Comparison of ENCODE assay signal across 8 cellular contexts in genomic region chr6:170306324-170307079, GRCh38. TPM values are rescaled to one million over a fixed set of nuclear protein-coding genes. Genes with fewer than 3 reads are reported as not detected.
DNase-seq lines count a peak whose midpoint lies in the region; ATAC-seq, FAIRE-seq and TF ChIP-seq lines count a peak whose summit lies in the region.

FAM120B (plus strand) TSS chr6:170306758; CDS start chr6:170317391, 10,633 bp downstream.

- peaks cover 12% of the 10 kb centered on the region for H3K36me3 Mint-ChIP-seq in activated naive CD4-positive, alpha-beta T cell treated with anti-CD3 and anti-CD28 coated beads for 36 hours (ENCODE audit: low read depth)

- no peak for FAIRE-seq in frontal cortex (lab: Jason Lieb, UNC)

- H3K27ac ChIP-seq in substantia nigra (ENCODE audit: low read depth, low read length, poor library complexity, severe bottlenecking) = peak within 1 kb of the TSS; percentile 82

- peaks cover 1% of the 10 kb centered on the region; the same call in 1 of the 2 replicates for H3K36me3 ChIP-seq in GM06990 (ENCODE audit: control insufficient read depth, insufficient read depth, low read length)

- peaks cover 4% of the 10 kb centered on the region for H3K9me3 Mint-ChIP-seq in activated naive CD4-positive, alpha-beta T cell treated with anti-CD3 and anti-CD28 coated beads for 36 hours

- H3K4me3 ChIP-seq in GM06990 (replicated peaks; ENCODE audit: low read depth, low read length) (peak within 1 kb of the TSS; percentile 98), NB4 (ENCODE audit: low read depth, low read length) (peak within 1 kb of the TSS; percentile 92)

- peak; percentile 86 for TF ChIP-seq POLR2A in NB4 (IDR thresholded peaks at IDR 0.05; ENCODE audit: extremely low read depth, insufficient read length)

- H3K27me3 Mint-ChIP-seq in activated naive CD4-positive, alpha-beta T cell treated with anti-CD3 and anti-CD28 coated beads for 36 hours (ENCODE audit: low read depth) = peaks cover 4% of the 10 kb centered on the region

- H3K27ac Mint-ChIP-seq in activated naive CD4-positive, alpha-beta T cell treated with anti-CD3 and anti-CD28 coated beads for 36 hours = peak within 1 kb of the TSS; percentile 81

- CTCF ChIA-PET in activated naive CD4-positive, alpha-beta T cell treated with anti-CD3 and anti-CD28 coated beads for 36 hours (lab: Charles Lee) = interaction anchor here (3.6 kb wide), 1 partner anchor 15 kb away, joined by 15 read pairs; the partner anchor contains the start of gene DLL1

- ATAC-seq in HG02571 (IDR thresholded peaks at IDR 0.05; ENCODE audit: unreplicated experiment) = peak; percentile 99

- H3K4me3 Mint-ChIP-seq in activated naive CD4-positive, alpha-beta T cell treated with anti-CD3 and anti-CD28 coated beads for 36 hours = peak within 1 kb of the TSS; percentile 86

- no peak for TF ChIP-seq CTCF in GM06990 (IDR thresholded peaks at IDR 0.05; ENCODE audit: insufficient read depth, low read length, poor library complexity, severe bottlenecking)
- no peak for TF ChIP-seq CTCF in NB4 (IDR thresholded peaks at IDR 0.05; ENCODE audit: low read depth, low read length)

- DNase-seq in GM06990 (ENCODE audit: extremely low read depth, insufficient read length) (peak; percentile 97), NB4 (ENCODE audit: low read depth) (peak; percentile 98), SK-N-DZ (ENCODE audit: low spot score) (peak; percentile 94), frontal cortex (ENCODE audit: low spot score in 2 of 2) (peak; percentile 98 to 99), non-pigmented ciliary epithelial cell (ENCODE audit: low read depth) (peak; percentile 68), substantia nigra (lab: John Stamatoyannopoulos, UW) (peak; percentile 76 to 98 (median 95))
- peak; percentile 92 for DNase-seq in activated naive CD4-positive, alpha-beta T cell treated with anti-CD3 and anti-CD28 coated beads for 36 hours

- H3K4me1 Mint-ChIP-seq in activated naive CD4-positive, alpha-beta T cell treated with anti-CD3 and anti-CD28 coated beads for 36 hours (ENCODE audit: low read depth) = peaks cover 36% of the 10 kb centered on the region

- intact Hi-C loops in activated naive CD4-positive, alpha-beta T cell treated with anti-CD3 and anti-CD28 coated beads for 36 hours (cut with micrococcal nuclease) = loop anchor here (1.0 to 5.0 kb wide), 6 partner anchors 10 to 314 kb away; partner anchors contain the start of gene PSMB1

- no peaks in the 10 kb centered on the region for H3K27me3 ChIP-seq in GM06990 (replicated peaks; ENCODE audit: control insufficient read depth, insufficient read depth, low read length)

RNA-seq across cellular contexts. Expression of gene FAM120B, which starts in this region (rescaled TPM):
- polyA plus RNA-seq in SK-N-DZ (2014; cell fraction: cytosol; rRNA removed) = 7.8 and 9.1 TPM in 2 replicates
- polyA plus RNA-seq in SK-N-DZ (2014; cell fraction: nucleus; rRNA removed) = 13.9 and 18.7 TPM in 2 replicates
- 10 to 100 TPM; 15.5 to 16.1 TPM for total RNA-seq in activated naive CD4-positive, alpha-beta T cell treated with anti-CD3 and anti-CD28 coated beads for 36 hours
- 57.5 TPM for total RNA-seq in frontal cortex

Comparison
In these comparisons a context has a peak if more than half of its experiments do, and no peak if none do; other contexts are left out.
1. Peak in every context shown above with its lines: DNase-seq, ATAC-seq, H3K4me3 ChIP-seq and H3K27ac ChIP-seq.